Comparison of ENCODE assay signal across 19 cellular contexts in the genomic region with DNA sequence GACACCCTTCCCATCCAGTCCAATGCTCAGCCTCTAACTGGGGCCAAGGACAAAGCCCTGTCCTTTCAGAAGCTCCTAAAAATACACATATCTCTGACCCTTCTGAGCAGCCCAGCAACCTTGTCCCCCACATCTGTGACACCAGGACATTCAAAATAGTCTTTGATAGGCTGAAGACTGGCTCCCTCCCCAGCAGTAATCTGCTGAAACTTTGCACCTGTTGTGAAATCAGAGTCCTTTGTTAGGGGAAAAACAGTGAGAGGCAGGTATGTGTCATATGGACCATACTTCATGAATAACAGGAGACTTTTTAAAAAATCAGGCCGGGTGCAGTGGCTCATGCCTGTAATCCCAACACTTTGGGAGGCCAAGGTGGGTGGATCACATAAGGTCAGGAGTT.
A peak's percentile ranks its signal among the peaks of the same experiment; 100 is the strongest.
DNase-seq lines count a peak whose midpoint lies in the region; ATAC-seq, FAIRE-seq and TF ChIP-seq lines count a peak whose summit lies in the region.
"Had no signal": no experiment of that assay in that cellular context is flagged by ENCODE, and none has a peak within 500 bp of the region (broad histone marks: within the 10 kb centered on the region; RNA-seq: fewer than 3 reads in every experiment).

No MANE protein-coding gene starts in this region.

- peaks cover 9% of the 10 kb centered on the region for H3K4me1 Mint-ChIP-seq in T-helper 17 cell
- H3K4me1 Mint-ChIP-seq: CD4-positive, CD25-positive, alpha-beta regulatory T cell had no signal

- FAIRE-seq in small intestine (lab: Jason Lieb, UNC) = no peak
- FAIRE-seq: GM12892, H1 had no signal

- no peak overlapping the region for H3K9ac ChIP-seq in liver (ENCODE audit: low read depth in 1 of 2, low read length in 2 of 2)
- H3K9ac ChIP-seq: GM23248 had no signal

- TF ChIP-seq POLR2A in esophagus muscularis mucosa (IDR thresholded peaks at IDR 0.05; ENCODE audit: low read depth) = no peak

- no peaks in the 10 kb centered on the region for H4K20me1 ChIP-seq in hepatocyte (ENCODE audit: insufficient read depth, poor library complexity, severe bottlenecking)

- TF ChIP-seq EP300 in esophagus muscularis mucosa (IDR thresholded peaks at IDR 0.05) = no peak

- H3K4me1 ChIP-seq in hepatocyte (ENCODE audit: insufficient read depth) (no peaks in the 10 kb centered on the region), liver (ENCODE audit: control insufficient read depth in 4 of 4, insufficient read depth in 4 of 4, low read length in 3 of 4) (no peaks in the 10 kb centered on the region), small intestine (ENCODE audit: control insufficient read depth in 2 of 2, insufficient read depth in 1 of 2, low read depth in 1 of 2, low read length in 1 of 2) (no peaks in the 10 kb centered on the region), esophagus muscularis mucosa (no peaks in the 10 kb centered on the region)
- H3K4me1 ChIP-seq: Caco-2 had no signal

- peak overlapping the region; percentile 57 for H3K27ac Mint-ChIP-seq in T-helper 17 cell
- H3K27ac Mint-ChIP-seq: CD4-positive, CD25-positive, alpha-beta regulatory T cell; CD8-positive, alpha-beta T cell had no signal

- H3K9me3 ChIP-seq in T-helper 17 cell (ENCODE audit: control insufficient read depth, low read length, poor library complexity, severe bottlenecking) (no peaks in the 10 kb centered on the region), hepatocyte (ENCODE audit: low read depth) (no peaks in the 10 kb centered on the region), liver (ENCODE audit: control insufficient read depth in 4 of 4, low read length in 3 of 4) (peaks cover 0 to 4% (median 0%) of the 10 kb centered on the region in 4 donors), small intestine (ENCODE audit: control insufficient read depth, low read depth) (no peaks in the 10 kb centered on the region), esophagus muscularis mucosa (peaks cover 0 to 7% (median 2%) of the 10 kb centered on the region in 4 donors)

- H3K27me3 Mint-ChIP-seq in T-helper 17 cell = peaks cover 13% of the 10 kb centered on the region

- H3K4me2 ChIP-seq in hepatocyte = no peak overlapping the region

- 65% methylated on average over 1 of the region's 1 CpG for WGBS in hepatocyte (ENCODE audit: low lambda C conversion rate, missing lambda C conversion rate)
- 33% methylated on average over 1 of the region's 1 CpG for WGBS in liver
- WGBS in small intestine, 3 donors = 8 to 64% (median 60%) methylated on average over 1 of the region's 1 CpG
- 94% methylated on average over 1 of the region's 1 CpG for WGBS in esophagus muscularis mucosa

- no peak overlapping the region for H2AFZ ChIP-seq in hepatocyte
- H2AFZ ChIP-seq: GM23248 had no signal

- H3K27me3 ChIP-seq in hepatocyte = no peaks in the 10 kb centered on the region
- H3K27me3 ChIP-seq in liver (ENCODE audit: control insufficient read depth in 4 of 4, insufficient read depth in 4 of 4, low read length in 3 of 4) = no peaks in the 10 kb centered on the region
- H3K27me3 ChIP-seq in small intestine (ENCODE audit: control insufficient read depth in 2 of 2, insufficient read depth in 2 of 2, low read length in 2 of 2) = no peaks in the 10 kb centered on the region
- H3K27me3 ChIP-seq in esophagus muscularis mucosa = peaks cover 0 to 10% (median 0%) of the 10 kb centered on the region in 4 donors

- ATAC-seq in T-helper 17 cell (no peak), GM21576 (IDR thresholded peaks at IDR 0.05; ENCODE audit: unreplicated experiment) (no peak)
- ATAC-seq: CD8-positive, alpha-beta T cell had no signal

- intact Hi-C loops in esophagus muscularis mucosa (cut with DNase I) = no loop called here

- no peaks in the 10 kb centered on the region for H3K36me3 ChIP-seq in hepatocyte (replicated peaks; ENCODE audit: insufficient read depth, low read depth)
- H3K36me3 ChIP-seq in liver (ENCODE audit: control insufficient read depth in 4 of 4, insufficient read depth in 3 of 4, low read depth in 1 of 4, low read length in 3 of 4) = no peaks in the 10 kb centered on the region
- no peaks in the 10 kb centered on the region for H3K36me3 ChIP-seq in small intestine (ENCODE audit: control insufficient read depth in 2 of 2, insufficient read depth in 2 of 2, low read length in 2 of 2)
- no peaks in the 10 kb centered on the region for H3K36me3 ChIP-seq in esophagus muscularis mucosa

- DNase-seq in T-helper 17 cell = no peak
- peak; percentile 42 for DNase-seq in hepatocyte (ENCODE audit: low spot score)
- peak; percentile 79 for DNase-seq in small intestine
- no peak for DNase-seq in cerebellar cortex (ENCODE audit: low spot score)
- no peak for DNase-seq in esophagus muscularis mucosa (ENCODE audit: extremely low spot score)
- DNase-seq: C1 segment of cervical spinal cord; CD4-positive, CD25-positive, alpha-beta regulatory T cell; CD8-positive, alpha-beta T cell; DMS153; DMS79 treated with DMSO at 0.1 percent for 48 hours; GF-D8; GM23248; H7; HCEC 1CT had no signal

- H3K9me2 ChIP-seq in hepatocyte (replicated peaks; ENCODE audit: insufficient read depth) = no peaks in the 10 kb centered on the region

- TF ChIP-seq CTCF in hepatocyte (IDR thresholded peaks at IDR 0.05; ENCODE audit: poor library complexity) (no peak), liver (IDR thresholded peaks at IDR 0.05; ENCODE audit: low read depth, low read length, missing input control) (no peak), esophagus muscularis mucosa (IDR thresholded peaks at IDR 0.05) (no peak)

- peaks cover 5% of the 10 kb centered on the region for H3K36me3 Mint-ChIP-seq in T-helper 17 cell (ENCODE audit: low read depth)
- H3K36me3 Mint-ChIP-seq: CD4-positive, CD25-positive, alpha-beta regulatory T cell; CD8-positive, alpha-beta T cell had no signal

- no peak for TF ChIP-seq RAD21 in liver (IDR thresholded peaks at IDR 0.05)

- H3K4me3 Mint-ChIP-seq in T-helper 17 cell = no peak overlapping the region
- H3K4me3 Mint-ChIP-seq: CD4-positive, CD25-positive, alpha-beta regulatory T cell; CD8-positive, alpha-beta T cell had no signal

- H3K4me3 ChIP-seq in hepatocyte (no peak overlapping the region), liver (ENCODE audit: low read depth in 1 of 3, low read length in 3 of 3) (no peak overlapping the region), small intestine (ENCODE audit: low read depth in 1 of 2, low read length in 2 of 2) (no peak overlapping the region), esophagus muscularis mucosa (no peak overlapping the region)
- H3K4me3 ChIP-seq: GM23248 had no signal

- peak overlapping the region; percentile 46 for H3K27ac ChIP-seq in hepatocyte
- H3K27ac ChIP-seq in liver (ENCODE audit: low read depth in 1 of 2, low read length in 2 of 2) = no peak overlapping the region
- H3K27ac ChIP-seq in small intestine (ENCODE audit: low read depth in 1 of 2, low read length in 1 of 2) = no peak overlapping the region
- H3K27ac ChIP-seq in esophagus muscularis mucosa (replicated peaks in 1 of 4) = no peak overlapping the region
- H3K27ac ChIP-seq: GM23248 had no signal

- H3K79me2 ChIP-seq in hepatocyte = no peaks in the 10 kb centered on the region

TF ChIP-seq in liver, 16 proteins besides CTCF, POLR2A, EP300 and RAD21:
- TF ChIP-seq, protein P1, sequence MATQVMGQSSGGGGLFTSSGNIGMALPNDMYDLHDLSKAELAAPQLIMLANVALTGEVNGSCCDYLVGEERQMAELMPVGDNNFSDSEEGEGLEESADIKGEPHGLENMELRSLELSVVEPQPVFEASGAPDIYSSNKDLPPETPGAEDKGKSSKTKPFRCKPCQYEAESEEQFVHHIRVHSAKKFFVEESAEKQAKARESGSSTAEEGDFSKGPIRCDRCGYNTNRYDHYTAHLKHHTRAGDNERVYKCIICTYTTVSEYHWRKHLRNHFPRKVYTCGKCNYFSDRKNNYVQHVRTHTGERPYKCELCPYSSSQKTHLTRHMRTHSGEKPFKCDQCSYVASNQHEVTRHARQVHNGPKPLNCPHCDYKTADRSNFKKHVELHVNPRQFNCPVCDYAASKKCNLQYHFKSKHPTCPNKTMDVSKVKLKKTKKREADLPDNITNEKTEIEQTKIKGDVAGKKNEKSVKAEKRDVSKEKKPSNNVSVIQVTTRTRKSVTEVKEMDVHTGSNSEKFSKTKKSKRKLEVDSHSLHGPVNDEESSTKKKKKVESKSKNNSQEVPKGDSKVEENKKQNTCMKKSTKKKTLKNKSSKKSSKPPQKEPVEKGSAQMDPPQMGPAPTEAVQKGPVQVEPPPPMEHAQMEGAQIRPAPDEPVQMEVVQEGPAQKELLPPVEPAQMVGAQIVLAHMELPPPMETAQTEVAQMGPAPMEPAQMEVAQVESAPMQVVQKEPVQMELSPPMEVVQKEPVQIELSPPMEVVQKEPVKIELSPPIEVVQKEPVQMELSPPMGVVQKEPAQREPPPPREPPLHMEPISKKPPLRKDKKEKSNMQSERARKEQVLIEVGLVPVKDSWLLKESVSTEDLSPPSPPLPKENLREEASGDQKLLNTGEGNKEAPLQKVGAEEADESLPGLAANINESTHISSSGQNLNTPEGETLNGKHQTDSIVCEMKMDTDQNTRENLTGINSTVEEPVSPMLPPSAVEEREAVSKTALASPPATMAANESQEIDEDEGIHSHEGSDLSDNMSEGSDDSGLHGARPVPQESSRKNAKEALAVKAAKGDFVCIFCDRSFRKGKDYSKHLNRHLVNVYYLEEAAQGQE (IDR thresholded peaks at IDR 0.05) = no peak
- peak; percentile 32 for TF ChIP-seq HNF4G (IDR thresholded peaks at IDR 0.05)
- peak; percentile 69 to 73 for TF ChIP-seq HNF4A (conservative IDR thresholded peaks at IDR 0.05)

Comparison
In these comparisons a context has a peak if more than half of its experiments do, and no peak if none do; other contexts are left out.
1. DNase-seq: peak in hepatocyte (single experiment) and small intestine (single experiment); none in T-helper 17 cell (0 of 3), cerebellar cortex (single experiment) and esophagus muscularis mucosa (single experiment).